In genomic region chr19:571127-571974, GRCh38 we compare ENCODE assay signal across 2 cellular contexts.
TF ChIP-seq lines count a peak whose summit lies in the region.

No MANE protein-coding gene starts in this region.

TF ChIP-seq in SK-N-SH, 30 proteins besides CTCF, POLR2A, EP300 and RAD21 (continued from another document):
- TF ChIP-seq, protein P1, sequence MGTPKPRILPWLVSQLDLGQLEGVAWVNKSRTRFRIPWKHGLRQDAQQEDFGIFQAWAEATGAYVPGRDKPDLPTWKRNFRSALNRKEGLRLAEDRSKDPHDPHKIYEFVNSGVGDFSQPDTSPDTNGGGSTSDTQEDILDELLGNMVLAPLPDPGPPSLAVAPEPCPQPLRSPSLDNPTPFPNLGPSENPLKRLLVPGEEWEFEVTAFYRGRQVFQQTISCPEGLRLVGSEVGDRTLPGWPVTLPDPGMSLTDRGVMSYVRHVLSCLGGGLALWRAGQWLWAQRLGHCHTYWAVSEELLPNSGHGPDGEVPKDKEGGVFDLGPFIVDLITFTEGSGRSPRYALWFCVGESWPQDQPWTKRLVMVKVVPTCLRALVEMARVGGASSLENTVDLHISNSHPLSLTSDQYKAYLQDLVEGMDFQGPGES (IDR thresholded peaks at IDR 0.05; ENCODE audit: low read depth, low read length), result no peak
- no peak for TF ChIP-seq TEAD4 (IDR thresholded peaks at IDR 0.05; ENCODE audit: borderline replicate concordance, insufficient read depth)
- no peak for TF ChIP-seq FOSL2 (IDR thresholded peaks at IDR 0.05; ENCODE audit: borderline replicate concordance, low read depth)
TF ChIP-seq in SK-N-SH: peak in this region for 0.

TF ChIP-seq in SK-N-SH treated with all-trans-retinoic acid at 6 μM for 48 hours, 23 proteins besides CTCF, POLR2A, EP300 and RAD21 (continued from another document):
- no peak for TF ChIP-seq PATZ1 (CRISPR knock-in tag; IDR thresholded peaks at IDR 0.05; ENCODE audit: borderline replicate concordance)
- no peak for TF ChIP-seq ESRRG (CRISPR knock-in tag; IDR thresholded peaks at IDR 0.05)
- no peak for TF ChIP-seq ZNF565 (CRISPR knock-in tag; conservative IDR thresholded peaks at IDR 0.05; ENCODE audit: low read depth)
- TF ChIP-seq SNAI2 (CRISPR knock-in tag; IDR thresholded peaks at IDR 0.05), result no peak
- TF ChIP-seq GLIS3 (CRISPR knock-in tag; IDR thresholded peaks at IDR 0.05), result no peak
- no peak for TF ChIP-seq ZFP3 (CRISPR knock-in tag; IDR thresholded peaks at IDR 0.05)
- TF ChIP-seq POU6F1 (CRISPR knock-in tag; IDR thresholded peaks at IDR 0.05; ENCODE audit: borderline replicate concordance, low read depth), result no peak
- TF ChIP-seq, protein P2, sequence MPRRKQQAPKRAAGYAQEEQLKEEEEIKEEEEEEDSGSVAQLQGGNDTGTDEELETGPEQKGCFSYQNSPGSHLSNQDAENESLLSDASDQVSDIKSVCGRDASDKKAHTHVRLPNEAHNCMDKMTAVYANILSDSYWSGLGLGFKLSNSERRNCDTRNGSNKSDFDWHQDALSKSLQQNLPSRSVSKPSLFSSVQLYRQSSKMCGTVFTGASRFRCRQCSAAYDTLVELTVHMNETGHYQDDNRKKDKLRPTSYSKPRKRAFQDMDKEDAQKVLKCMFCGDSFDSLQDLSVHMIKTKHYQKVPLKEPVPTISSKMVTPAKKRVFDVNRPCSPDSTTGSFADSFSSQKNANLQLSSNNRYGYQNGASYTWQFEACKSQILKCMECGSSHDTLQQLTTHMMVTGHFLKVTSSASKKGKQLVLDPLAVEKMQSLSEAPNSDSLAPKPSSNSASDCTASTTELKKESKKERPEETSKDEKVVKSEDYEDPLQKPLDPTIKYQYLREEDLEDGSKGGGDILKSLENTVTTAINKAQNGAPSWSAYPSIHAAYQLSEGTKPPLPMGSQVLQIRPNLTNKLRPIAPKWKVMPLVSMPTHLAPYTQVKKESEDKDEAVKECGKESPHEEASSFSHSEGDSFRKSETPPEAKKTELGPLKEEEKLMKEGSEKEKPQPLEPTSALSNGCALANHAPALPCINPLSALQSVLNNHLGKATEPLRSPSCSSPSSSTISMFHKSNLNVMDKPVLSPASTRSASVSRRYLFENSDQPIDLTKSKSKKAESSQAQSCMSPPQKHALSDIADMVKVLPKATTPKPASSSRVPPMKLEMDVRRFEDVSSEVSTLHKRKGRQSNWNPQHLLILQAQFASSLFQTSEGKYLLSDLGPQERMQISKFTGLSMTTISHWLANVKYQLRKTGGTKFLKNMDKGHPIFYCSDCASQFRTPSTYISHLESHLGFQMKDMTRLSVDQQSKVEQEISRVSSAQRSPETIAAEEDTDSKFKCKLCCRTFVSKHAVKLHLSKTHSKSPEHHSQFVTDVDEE (CRISPR knock-in tag; IDR thresholded peaks at IDR 0.05), result no peak
- TF ChIP-seq ZNF8 (CRISPR knock-in tag; IDR thresholded peaks at IDR 0.05), result no peak
- no peak for TF ChIP-seq ARNTL (CRISPR knock-in tag; IDR thresholded peaks at IDR 0.05; ENCODE audit: borderline replicate concordance, low read depth)
- no peak for TF ChIP-seq ISL1 (CRISPR knock-in tag; IDR thresholded peaks at IDR 0.05)
- no peak for TF ChIP-seq ZC3H10 (CRISPR knock-in tag; IDR thresholded peaks at IDR 0.05)
- no peak for TF ChIP-seq ZNF70 (CRISPR knock-in tag; IDR thresholded peaks at IDR 0.05)
- TF ChIP-seq RARB (CRISPR knock-in tag; IDR thresholded peaks at IDR 0.05), result no peak
